Comparison of ENCODE assay signal across 20 cellular contexts in genomic region chrX:153880440-153880815, GRCh38. TPM values are rescaled to one million over a fixed set of nuclear protein-coding genes. Genes with fewer than 3 reads are reported as not detected.
"Had no signal": no experiment of that assay in that cellular context is flagged by ENCODE, and none has a peak within 500 bp of the region (broad histone marks: within the 10 kb centered on the region; RNA-seq: fewer than 3 reads in every experiment).

No MANE protein-coding gene starts in this region.

- H3K4me3 ChIP-seq: esophagus muscularis mucosa, hepatocyte, left lung, mucosa of descending colon, tibial artery, uterus had no signal

- H2AFZ ChIP-seq: hepatocyte had no signal

- H3K36me3 ChIP-seq: esophagus muscularis mucosa, left lung, neutrophil, tibial artery, uterus had no signal

- H3K27ac Mint-ChIP-seq: activated naive CD8-positive, alpha-beta T cell; naive thymus-derived CD4-positive, alpha-beta T cell; WTC11 had no signal

- H3K27ac ChIP-seq: hepatocyte, left lung, neutrophil, tibial artery, uterus had no signal

- H3K9me3 ChIP-seq: esophagus muscularis mucosa, left lung, mucosa of descending colon, neutrophil, tibial artery, uterus had no signal

- H3K4me2 ChIP-seq: hepatocyte had no signal

- FAIRE-seq: colon, TTC549 had no signal

- DNase-seq: activated CD4-positive, alpha-beta T cell treated with anti-CD3 and anti-CD28 coated beads for 4 hours; activated gamma-delta T cell treated with Interleukin-2 at 50 U/mL for 16 hours; amniotic stem cell; caudate nucleus; islet precursor cell; left lung; mucosa of descending colon; naive thymus-derived CD4-positive, alpha-beta T cell; stimulated activated CD4-positive, alpha-beta T cell treated with anti-CD3 and anti-CD28 coated beads, Interleukin-15, amount 100 ng/mL, for 24 hours; stimulated activated CD4-positive, alpha-beta T cell treated with anti-CD3 and anti-CD28 coated beads, Interleukin-4, amount 100 ng/mL, for 24 hours; stimulated activated naive CD4-positive, alpha-beta T cell; tibial artery; uterus had no signal

- H3K9me3 Mint-ChIP-seq: WTC11 had no signal

- H3K4me3 Mint-ChIP-seq: activated naive CD8-positive, alpha-beta T cell; naive thymus-derived CD4-positive, alpha-beta T cell had no signal

- H3K36me3 Mint-ChIP-seq: activated naive CD8-positive, alpha-beta T cell; WTC11 had no signal

- H3K79me2 ChIP-seq: hepatocyte had no signal

RNA-seq across cellular contexts. Expression of gene AVPR2, which starts 24.0 kb away (rescaled TPM):
- total RNA-seq: hepatocyte had no signal
- polyA plus RNA-seq: hepatocyte; naive thymus-derived CD4-positive, alpha-beta T cell had no signal
